In genomic region chr1:104125226-104125625, GRCh38 we compare ENCODE assay signal across 23 cellular contexts.
DNase-seq lines count a peak whose midpoint lies in the region; ATAC-seq, FAIRE-seq and TF ChIP-seq lines count a peak whose summit lies in the region.
"Had no signal": no experiment of that assay in that cellular context is flagged by ENCODE, and none has a peak within 500 bp of the region (broad histone marks: within the 10 kb centered on the region; RNA-seq: fewer than 3 reads in every experiment).

No MANE protein-coding gene starts in this region.

- H3K4me3 ChIP-seq in astrocyte (ENCODE audit: insufficient read depth, low read depth, low read length): no peak overlapping the region
- H3K4me3 ChIP-seq in mesodermal cell (ENCODE audit: extremely low read depth, insufficient read depth, low read length, poor library complexity, severe bottlenecking): no peak overlapping the region
- H3K4me3 ChIP-seq in gastroesophageal sphincter: no peak overlapping the region
- H3K4me3 ChIP-seq: GM12878, GM23248 had no signal

- peak; percentile 53 for DNase-seq in A172 (ENCODE audit: low spot score)
- DNase-seq in HS-5 (ENCODE audit: low read depth): peak; percentile 22
- DNase-seq in astrocyte (ENCODE audit: low read depth): peak; percentile 10
- no peak for DNase-seq in left lobe of liver (ENCODE audit: low spot score)
- no peak for DNase-seq in stimulated activated CD8-positive, alpha-beta memory T cell treated with anti-CD3 and anti-CD28 coated beads, Interleukin-4, amount 100 ng/mL, for 48 hours
- DNase-seq in activated T-helper 2 cell treated with anti-CD3 and anti-CD28 coated beads, Interferon-gamma antibody, Interleukin-2, Interleukin-4, amounts not matched to agents 10 μg/mL and 5 μg/mL and 100 μg/mL, durations not matched to agents 14 hours and 24 hours and 36 hours (ENCODE audit: low spot score): no peak
- DNase-seq: 8988T; BE2C; Caco-2; CD4-positive, CD25-positive, alpha-beta regulatory T cell; EL; GM23248; NCI-H1105; NCI-H1694; NCI-H2081 treated with DMSO at 0.1 percent for 48 hours; NCI-H510A; NCI-H748 treated with DMSO at 0.1 percent for 48 hours; SIG-M5 had no signal

- WGBS in mesodermal cell (ENCODE audit: insufficient coverage in 2 of 2), 2 experiments: no CpG with 5 or more reads among the region's 1 CpG
- WGBS in gastroesophageal sphincter (ENCODE audit: low coverage in 1 of 2), 2 donors: 57 to 60% methylated on average over 1 of the region's 1 CpG

- no peaks in the 10 kb centered on the region for H3K27me3 Mint-ChIP-seq in astrocyte (ENCODE audit: low read depth, unreplicated experiment)
- no peaks in the 10 kb centered on the region for H3K27me3 Mint-ChIP-seq in activated T-helper 2 cell treated with anti-CD3 and anti-CD28 coated beads, Interferon-gamma antibody, Interleukin-2, Interleukin-4, amounts not matched to agents 10 μg/mL and 5 μg/mL and 100 μg/mL, durations not matched to agents 14 hours and 24 hours and 36 hours (ENCODE audit: low read depth)
- H3K27me3 Mint-ChIP-seq: CD4-positive, CD25-positive, alpha-beta regulatory T cell had no signal

- no peak overlapping the region for H3K4me3 Mint-ChIP-seq in astrocyte (ENCODE audit: unreplicated experiment)
- no peak overlapping the region for H3K4me3 Mint-ChIP-seq in activated T-helper 2 cell treated with anti-CD3 and anti-CD28 coated beads, Interferon-gamma antibody, Interleukin-2, Interleukin-4, amounts not matched to agents 10 μg/mL and 5 μg/mL and 100 μg/mL, durations not matched to agents 14 hours and 24 hours and 36 hours (ENCODE audit: low read depth)
- H3K4me3 Mint-ChIP-seq: CD4-positive, CD25-positive, alpha-beta regulatory T cell had no signal

- TF ChIP-seq POLR2A in gastroesophageal sphincter (IDR thresholded peaks at IDR 0.05): no peak

- H3K27me3 ChIP-seq in astrocyte (ENCODE audit: insufficient read depth, low read length) (no peaks in the 10 kb centered on the region), gastroesophageal sphincter (no peaks in the 10 kb centered on the region)
- H3K27me3 ChIP-seq: BE2C had no signal

- intact Hi-C loops in activated T-helper 2 cell treated with anti-CD3 and anti-CD28 coated beads, Interferon-gamma antibody, Interleukin-2, Interleukin-4, amounts not matched to agents 10 μg/mL and 5 μg/mL and 100 μg/mL, durations not matched to agents 14 hours and 24 hours and 36 hours (cut with micrococcal nuclease): no loop called here

- no peak overlapping the region for H3K4me2 ChIP-seq in astrocyte (ENCODE audit: low read length)

- H2AFZ ChIP-seq in astrocyte (ENCODE audit: low read depth, low read length): no peak overlapping the region
- H2AFZ ChIP-seq: GM23248 had no signal

- no peaks in the 10 kb centered on the region for H3K36me3 ChIP-seq in astrocyte (ENCODE audit: insufficient read depth, low read length)
- no peaks in the 10 kb centered on the region for H3K36me3 ChIP-seq in mesodermal cell (ENCODE audit: control insufficient read depth, insufficient read depth, low read length)
- no peaks in the 10 kb centered on the region for H3K36me3 ChIP-seq in gastroesophageal sphincter
- H3K36me3 ChIP-seq: BE2C had no signal

- H3K9me3 Mint-ChIP-seq in astrocyte (ENCODE audit: unreplicated experiment): no peaks in the 10 kb centered on the region
- no peaks in the 10 kb centered on the region for H3K9me3 Mint-ChIP-seq in activated T-helper 2 cell treated with anti-CD3 and anti-CD28 coated beads, Interferon-gamma antibody, Interleukin-2, Interleukin-4, amounts not matched to agents 10 μg/mL and 5 μg/mL and 100 μg/mL, durations not matched to agents 14 hours and 24 hours and 36 hours

- TF ChIP-seq CTCF in astrocyte (IDR thresholded peaks at IDR 0.05; ENCODE audit: insufficient read depth, low read depth, low read length): no peak
- no peak for TF ChIP-seq CTCF in gastroesophageal sphincter (IDR thresholded peaks at IDR 0.05)

- no peak overlapping the region for H3K27ac Mint-ChIP-seq in astrocyte (ENCODE audit: unreplicated experiment)
- H3K27ac Mint-ChIP-seq in activated T-helper 2 cell treated with anti-CD3 and anti-CD28 coated beads, Interferon-gamma antibody, Interleukin-2, Interleukin-4, amounts not matched to agents 10 μg/mL and 5 μg/mL and 100 μg/mL, durations not matched to agents 14 hours and 24 hours and 36 hours: no peak overlapping the region
- H3K27ac Mint-ChIP-seq: CD4-positive, CD25-positive, alpha-beta regulatory T cell had no signal

- peaks cover 10% of the 10 kb centered on the region for H3K4me1 Mint-ChIP-seq in astrocyte (ENCODE audit: low read depth, unreplicated experiment)
- H3K4me1 Mint-ChIP-seq in activated T-helper 2 cell treated with anti-CD3 and anti-CD28 coated beads, Interferon-gamma antibody, Interleukin-2, Interleukin-4, amounts not matched to agents 10 μg/mL and 5 μg/mL and 100 μg/mL, durations not matched to agents 14 hours and 24 hours and 36 hours (ENCODE audit: low read depth): no peaks in the 10 kb centered on the region
- H3K4me1 Mint-ChIP-seq: CD4-positive, CD25-positive, alpha-beta regulatory T cell had no signal

- H3K27ac ChIP-seq in astrocyte (ENCODE audit: low read depth, low read length) (no peak overlapping the region), mesodermal cell (ENCODE audit: low read depth, low read length, severe bottlenecking) (peak overlapping the region; percentile 65), gastroesophageal sphincter (no peak overlapping the region)
- H3K27ac ChIP-seq: GM23248, RWPE1 had no signal

- H3K9me3 ChIP-seq in astrocyte (ENCODE audit: insufficient read depth, low read depth, low read length) (no peaks in the 10 kb centered on the region), mesodermal cell (ENCODE audit: control insufficient read depth, low read length) (no peaks in the 10 kb centered on the region), gastroesophageal sphincter (no peaks in the 10 kb centered on the region)
- H3K9me3 ChIP-seq: BE2C, Caco-2 had no signal

- FAIRE-seq in astrocyte (lab: Jason Lieb, UNC): no peak
- FAIRE-seq: GM12878, GM19239 had no signal

- H3K4me1 ChIP-seq in astrocyte (ENCODE audit: insufficient read depth, low read length): peaks cover 3% of the 10 kb centered on the region
- H3K4me1 ChIP-seq in mesodermal cell (ENCODE audit: control insufficient read depth, insufficient read depth, low read length, poor library complexity, severe bottlenecking): peaks cover 10% of the 10 kb centered on the region
- no peaks in the 10 kb centered on the region for H3K4me1 ChIP-seq in gastroesophageal sphincter
- H3K4me1 ChIP-seq: BE2C, Caco-2 had no signal

- H3K79me2 ChIP-seq in astrocyte (ENCODE audit: insufficient read depth, low read length): no peaks in the 10 kb centered on the region

- ATAC-seq in left lobe of liver (no peak), gastroesophageal sphincter (no peak)
- ATAC-seq: GM12878 had no signal

- H4K20me1 ChIP-seq in astrocyte (ENCODE audit: insufficient read depth, low read length): no peaks in the 10 kb centered on the region

- no peak overlapping the region for H3K9ac ChIP-seq in astrocyte (ENCODE audit: low read length)
- H3K9ac ChIP-seq: GM23248 had no signal

- no peaks in the 10 kb centered on the region for H3K36me3 Mint-ChIP-seq in astrocyte (ENCODE audit: low read depth, unreplicated experiment)
- H3K36me3 Mint-ChIP-seq in activated T-helper 2 cell treated with anti-CD3 and anti-CD28 coated beads, Interferon-gamma antibody, Interleukin-2, Interleukin-4, amounts not matched to agents 10 μg/mL and 5 μg/mL and 100 μg/mL, durations not matched to agents 14 hours and 24 hours and 36 hours (ENCODE audit: low read depth): no peaks in the 10 kb centered on the region
- H3K36me3 Mint-ChIP-seq: CD4-positive, CD25-positive, alpha-beta regulatory T cell had no signal

- TF ChIP-seq EP300 in gastroesophageal sphincter (IDR thresholded peaks at IDR 0.05): no peak

Comparison
In these comparisons a context has a peak if more than half of its experiments do, and no peak if none do; other contexts are left out.
1. DNase-seq: peak in A172 (single experiment), HS-5 (single experiment) and astrocyte (single experiment); none in left lobe of liver (single experiment), stimulated activated CD8-positive, alpha-beta memory T cell treated with anti-CD3 and anti-CD28 coated beads, Interleukin-4, amount 100 ng/mL, for 48 hours (single experiment) and activated T-helper 2 cell treated with anti-CD3 and anti-CD28 coated beads, Interferon-gamma antibody, Interleukin-2, Interleukin-4, amounts not matched to agents 10 μg/mL and 5 μg/mL and 100 μg/mL, durations not matched to agents 14 hours and 24 hours and 36 hours (single experiment).